11 cellular contexts compared by ENCODE assay signal in genomic region chr1:106995970-106996369, GRCh38.
DNase-seq lines count a peak whose midpoint lies in the region; ATAC-seq and TF ChIP-seq lines count a peak whose summit lies in the region.
"Had no signal": no experiment of that assay in that cellular context is flagged by ENCODE, and none has a peak within 500 bp of the region (broad histone marks: within the 10 kb centered on the region; RNA-seq: fewer than 3 reads in every experiment).

No MANE protein-coding gene starts in this region.

- no peak for TF ChIP-seq POLR2A in GM18505 (IDR thresholded peaks at IDR 0.05; ENCODE audit: borderline replicate concordance, extremely low read depth, insufficient read depth, insufficient read length)

- ATAC-seq in GM18505 (IDR thresholded peaks at IDR 0.05; ENCODE audit: unreplicated experiment), result peak; percentile 95
- peak; percentile 89 for ATAC-seq in GM19467 (IDR thresholded peaks at IDR 0.05; ENCODE audit: unreplicated experiment)
- ATAC-seq in HG02938 (IDR thresholded peaks at IDR 0.05; ENCODE audit: unreplicated experiment), result peak; percentile 97
- ATAC-seq in HG03571 (IDR thresholded peaks at IDR 0.05; ENCODE audit: unreplicated experiment), result peak; percentile 91
- ATAC-seq: Panc1 had no signal

- DNase-seq in NCI-H1436 (lab: John Stamatoyannopoulos, UW), result no peak
- no peak for DNase-seq in NCI-H345 treated with DMSO at 0.1 percent for 48 hours (lab: John Stamatoyannopoulos, UW; ENCODE audit: unreplicated experiment)
- DNase-seq in occipital lobe (lab: John Stamatoyannopoulos, UW), result no peak
- no peak for DNase-seq in SKM-1 treated with dmso at 0.1 percent for 144 hours (lab: John Stamatoyannopoulos, UW; ENCODE audit: unreplicated experiment)
- DNase-seq: C1 segment of cervical spinal cord, NCI-H187 had no signal
